In the genomic region with DNA sequence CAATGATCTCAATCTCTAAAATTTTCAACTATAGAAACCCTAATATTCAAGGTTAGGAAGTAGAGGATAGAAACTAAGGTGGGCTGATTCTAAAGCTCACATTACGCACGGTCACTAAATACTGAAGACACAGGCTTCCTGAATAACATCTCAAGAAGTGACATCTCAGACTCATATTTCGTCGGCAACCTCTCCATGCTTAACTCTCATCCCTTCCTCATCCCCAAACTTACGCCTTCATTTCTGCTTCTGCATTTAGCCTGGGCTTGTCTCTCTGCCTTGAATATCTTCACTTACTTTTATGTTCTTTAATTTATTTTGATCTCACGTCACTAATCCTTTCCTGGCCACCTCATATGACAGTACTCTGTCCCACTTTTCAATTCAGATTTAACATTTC, we compare ENCODE assay signal across 17 cellular contexts.
"Had no signal": no experiment of that assay in that cellular context is flagged by ENCODE, and none has a peak within 500 bp of the region (broad histone marks: within the 10 kb centered on the region; RNA-seq: fewer than 3 reads in every experiment).

No MANE protein-coding gene starts in this region.

- FAIRE-seq: colon, kidney had no signal

- H3K4me3 Mint-ChIP-seq: activated naive CD4-positive, alpha-beta T cell treated with anti-CD3 and anti-CD28 coated beads, Interleukin-2, amount 50 U/mL, for 24 hours; endodermal cell; nephron had no signal

- H3K9me3 Mint-ChIP-seq: activated naive CD4-positive, alpha-beta T cell treated with anti-CD3 and anti-CD28 coated beads, Interleukin-2, amount 50 U/mL, for 24 hours; endodermal cell; nephron had no signal

- DNase-seq: activated CD4-positive, alpha-beta T cell treated with anti-CD3 and anti-CD28 coated beads for 48 hours; activated CD4-positive, CD25-positive, alpha-beta regulatory T cell; activated CD8-positive, alpha-beta memory T cell treated with anti-CD3 and anti-CD28 coated beads for 24 hours; amygdala; caudate nucleus; endodermal cell; erythroblast; foreskin melanocyte; kidney; midbrain; occipital lobe; SK-N-SH; upper lobe of right lung had no signal

- ATAC-seq: left lobe of liver, upper lobe of right lung had no signal

- H3K27me3 Mint-ChIP-seq: activated naive CD4-positive, alpha-beta T cell treated with anti-CD3 and anti-CD28 coated beads, Interleukin-2, amount 50 U/mL, for 24 hours had no signal

- H3K4me1 Mint-ChIP-seq: activated naive CD4-positive, alpha-beta T cell treated with anti-CD3 and anti-CD28 coated beads, Interleukin-2, amount 50 U/mL, for 24 hours; endodermal cell; nephron had no signal

- H3K27ac Mint-ChIP-seq: activated naive CD4-positive, alpha-beta T cell treated with anti-CD3 and anti-CD28 coated beads, Interleukin-2, amount 50 U/mL, for 24 hours; nephron had no signal
